Comparison of ENCODE assay signal across 14 cellular contexts in the genomic region with DNA sequence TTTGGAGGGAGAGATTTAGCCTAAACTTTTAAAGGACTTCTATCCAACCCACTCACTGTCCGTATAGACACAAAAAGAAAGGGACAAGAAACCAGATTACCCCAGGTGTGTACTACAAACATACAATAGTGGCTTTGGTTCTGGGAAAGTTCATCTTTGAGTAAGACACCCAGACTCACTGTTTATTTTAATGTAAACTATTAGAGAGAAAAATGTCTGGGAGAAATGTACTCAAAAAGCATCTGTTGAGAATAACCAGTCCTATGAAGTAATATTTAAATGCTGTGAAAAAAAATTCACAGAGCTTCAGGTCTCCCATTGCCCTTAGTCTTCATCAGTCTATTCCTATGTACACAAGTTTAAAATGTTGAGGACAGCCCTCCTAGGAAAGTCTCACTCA.
"Had no signal": no experiment of that assay in that cellular context is flagged by ENCODE, and none has a peak within 500 bp of the region (broad histone marks: within the 10 kb centered on the region; RNA-seq: fewer than 3 reads in every experiment).

No MANE protein-coding gene starts in this region.

- H3K27ac ChIP-seq: adrenal gland had no signal

- H3K4me3 Mint-ChIP-seq: activated CD4-positive, alpha-beta memory T cell treated with anti-CD3 and anti-CD28 coated beads, Interleukin-2, amount 10 ng/mL, durations not matched to agents 7 days and 5 days; activated T-cell treated with anti-CD3 and anti-CD28 coated beads, Interleukin-2, amount 50 U/mL, for 4 hours; natural killer cell treated with Interleukin-12 subunit alpha and Interleukin-12 subunit beta and Interleukin-15 and Interleukin-18, amount 100 ng/mL, for 72 hours; stimulated activated naive CD8-positive, alpha-beta T cell treated with anti-CD3 and anti-CD28 coated beads, Interleukin-15, Interleukin-2, amounts not matched to agents 100 ng/mL and 50 ng/mL, for 24 hours; T-helper 17 cell; WTC11 had no signal

- H3K27me3 Mint-ChIP-seq: activated CD4-positive, alpha-beta memory T cell treated with anti-CD3 and anti-CD28 coated beads, Interleukin-2, amount 10 ng/mL, durations not matched to agents 7 days and 5 days; natural killer cell treated with Interleukin-12 subunit alpha and Interleukin-12 subunit beta and Interleukin-15 and Interleukin-18, amount 100 ng/mL, for 72 hours; stimulated activated naive CD8-positive, alpha-beta T cell treated with anti-CD3 and anti-CD28 coated beads, Interleukin-15, Interleukin-2, amounts not matched to agents 100 ng/mL and 50 ng/mL, for 24 hours had no signal

- H3K4me1 ChIP-seq: adrenal gland had no signal

- H3K36me3 ChIP-seq: adrenal gland had no signal

- H3K9me3 Mint-ChIP-seq: activated CD4-positive, alpha-beta memory T cell treated with anti-CD3 and anti-CD28 coated beads, Interleukin-2, amount 10 ng/mL, durations not matched to agents 7 days and 5 days; activated T-cell treated with anti-CD3 and anti-CD28 coated beads, Interleukin-2, amount 50 U/mL, for 4 hours; natural killer cell treated with Interleukin-12 subunit alpha and Interleukin-12 subunit beta and Interleukin-15 and Interleukin-18, amount 100 ng/mL, for 72 hours; stimulated activated naive CD8-positive, alpha-beta T cell treated with anti-CD3 and anti-CD28 coated beads, Interleukin-15, Interleukin-2, amounts not matched to agents 100 ng/mL and 50 ng/mL, for 24 hours; WTC11 had no signal

- H3K27ac Mint-ChIP-seq: activated CD4-positive, alpha-beta memory T cell treated with anti-CD3 and anti-CD28 coated beads, Interleukin-2, amount 10 ng/mL, durations not matched to agents 7 days and 5 days; natural killer cell treated with Interleukin-12 subunit alpha and Interleukin-12 subunit beta and Interleukin-15 and Interleukin-18, amount 100 ng/mL, for 72 hours; stimulated activated naive CD8-positive, alpha-beta T cell treated with anti-CD3 and anti-CD28 coated beads, Interleukin-15, Interleukin-2, amounts not matched to agents 100 ng/mL and 50 ng/mL, for 24 hours; T-helper 17 cell; WTC11 had no signal

- H3K4me3 ChIP-seq: adrenal gland, mucosa of descending colon had no signal

- H3K9me3 ChIP-seq: adrenal gland, mucosa of descending colon had no signal

- H3K27me3 ChIP-seq: adrenal gland had no signal

- H3K36me3 Mint-ChIP-seq: natural killer cell treated with Interleukin-12 subunit alpha and Interleukin-12 subunit beta and Interleukin-15 and Interleukin-18, amount 100 ng/mL, for 72 hours; WTC11 had no signal

- DNase-seq: activated CD4-positive, alpha-beta memory T cell treated with anti-CD3 and anti-CD28 coated beads, Interleukin-2, amount 10 ng/mL, durations not matched to agents 7 days and 5 days; activated CD4-positive, alpha-beta T cell treated with anti-CD3 and anti-CD28 coated beads for 4 hours; activated effector memory CD4-positive, alpha-beta T cell treated with Interleukin-2 at 50 U/mL for 16 hours; activated naive CD4-positive, alpha-beta T cell treated with anti-CD3 and anti-CD28 coated beads, Interleukin-2, amount 50 U/mL, for 16 hours; activated T-cell treated with anti-CD3 and anti-CD28 coated beads, Interleukin-2, amount 50 U/mL, for 4 hours; adrenal gland; central memory CD4-positive, alpha-beta T cell; effector CD8-positive, alpha-beta T cell; mucosa of descending colon; right cardiac atrium; T-helper 17 cell had no signal

- H3K4me1 Mint-ChIP-seq: activated CD4-positive, alpha-beta memory T cell treated with anti-CD3 and anti-CD28 coated beads, Interleukin-2, amount 10 ng/mL, durations not matched to agents 7 days and 5 days; T-helper 17 cell; WTC11 had no signal
